12 cellular contexts compared by ENCODE assay signal in genomic region chr1:181318022-181318857, GRCh38.
DNase-seq lines count a peak whose midpoint lies in the region; ATAC-seq and TF ChIP-seq lines count a peak whose summit lies in the region.
"Had no signal": no experiment of that assay in that cellular context is flagged by ENCODE, and none has a peak within 500 bp of the region (broad histone marks: within the 10 kb centered on the region; RNA-seq: fewer than 3 reads in every experiment).

No MANE protein-coding gene starts in this region.

- no peaks in the 10 kb centered on the region for H3K9me3 Mint-ChIP-seq in activated CD8-positive, alpha-beta T cell treated with anti-CD3 and anti-CD28 coated beads, Interleukin-2, amount 10 ng/mL, durations not matched to agents 7 days and 5 days (ENCODE audit: insufficient read depth)
- H3K9me3 Mint-ChIP-seq: activated T-helper 2 cell treated with anti-CD3 and anti-CD28 coated beads, Interferon-gamma antibody, Interleukin-2, Interleukin-4, amounts not matched to agents 10 μg/mL and 5 μg/mL and 100 μg/mL, durations not matched to agents 14 hours and 24 hours and 36 hours had no signal

- peak; percentile 50 for ATAC-seq in activated CD8-positive, alpha-beta T cell treated with anti-CD3 and anti-CD28 coated beads, Interleukin-2, amount 10 ng/mL, durations not matched to agents 7 days and 5 days
- peak; percentile 26 for ATAC-seq in foreskin keratinocyte
- no peak for ATAC-seq in GM18861 (IDR thresholded peaks at IDR 0.05; ENCODE audit: unreplicated experiment)

- H3K4me1 Mint-ChIP-seq in activated CD8-positive, alpha-beta T cell treated with anti-CD3 and anti-CD28 coated beads, Interleukin-2, amount 10 ng/mL, durations not matched to agents 7 days and 5 days (ENCODE audit: low read depth) = peaks cover 30% of the 10 kb centered on the region

- no peak overlapping the region for H3K27ac ChIP-seq in foreskin keratinocyte
- H3K27ac ChIP-seq: BLaER1 treated with 17β-estradiol and CSF1 and Interleukin-3, amounts not matched to agents 10 nM and 100 nM had no signal

- CTCF ChIA-PET in activated CD8-positive, alpha-beta T cell treated with anti-CD3 and anti-CD28 coated beads, Interleukin-2, amount 10 ng/mL, durations not matched to agents 7 days and 5 days (lab: Charles Lee) = interaction anchor here (1.9 kb wide), 1 partner anchor 107 kb away, joined by 5 read pairs; no protein-coding TSS in a partner anchor

- H3K27ac Mint-ChIP-seq in activated CD8-positive, alpha-beta T cell treated with anti-CD3 and anti-CD28 coated beads, Interleukin-2, amount 10 ng/mL, durations not matched to agents 7 days and 5 days = no peak overlapping the region
- H3K27ac Mint-ChIP-seq: activated T-helper 2 cell treated with anti-CD3 and anti-CD28 coated beads, Interferon-gamma antibody, Interleukin-2, Interleukin-4, amounts not matched to agents 10 μg/mL and 5 μg/mL and 100 μg/mL, durations not matched to agents 14 hours and 24 hours and 36 hours had no signal

- H3K27me3 Mint-ChIP-seq in activated CD8-positive, alpha-beta T cell treated with anti-CD3 and anti-CD28 coated beads, Interleukin-2, amount 10 ng/mL, durations not matched to agents 7 days and 5 days (ENCODE audit: low read depth) = peaks cover 71% of the 10 kb centered on the region

- no peak for TF ChIP-seq CTCF in foreskin keratinocyte (conservative IDR thresholded peaks at IDR 0.05)

- DNase-seq in activated CD8-positive, alpha-beta memory T cell treated with anti-CD3 and anti-CD28 coated beads for 24 hours = peak; percentile 69
- no peak for DNase-seq in activated CD8-positive, alpha-beta memory T cell treated with anti-CD3 and anti-CD28 coated beads, Interleukin-2, amount 50 U/mL, for 48 hours
- peak; percentile 20 for DNase-seq in activated CD8-positive, alpha-beta T cell treated with anti-CD3 and anti-CD28 coated beads, Interleukin-2, amount 10 ng/mL, durations not matched to agents 7 days and 5 days
- DNase-seq in foreskin keratinocyte (peak in 1 of 2 donors; percentile 6), skeletal muscle cell (ENCODE audit: low read depth) (no peak), HuH-7 (ENCODE audit: low spot score) (no peak), SIG-M5 (lab: John Stamatoyannopoulos, UW) (no peak)
- DNase-seq: HCEC 1CT, NCI-H2081 had no signal

- H3K4me3 ChIP-seq in skeletal muscle cell (ENCODE audit: low read depth, low read length) = peak overlapping the region; percentile 15
- H3K4me3 ChIP-seq: BLaER1 treated with 17β-estradiol and CSF1 and Interleukin-3, amounts not matched to agents 10 nM and 100 nM had no signal

- no peaks in the 10 kb centered on the region for H3K4me1 ChIP-seq in foreskin keratinocyte

- peak overlapping the region; percentile 52 for H3K4me3 Mint-ChIP-seq in activated CD8-positive, alpha-beta T cell treated with anti-CD3 and anti-CD28 coated beads, Interleukin-2, amount 10 ng/mL, durations not matched to agents 7 days and 5 days

- POLR2A ChIA-PET in activated CD8-positive, alpha-beta T cell treated with anti-CD3 and anti-CD28 coated beads, Interleukin-2, amount 10 ng/mL, durations not matched to agents 7 days and 5 days (lab: Charles Lee) = no interaction called here

- H3K36me3 Mint-ChIP-seq in activated CD8-positive, alpha-beta T cell treated with anti-CD3 and anti-CD28 coated beads, Interleukin-2, amount 10 ng/mL, durations not matched to agents 7 days and 5 days (ENCODE audit: low read depth) = no peaks in the 10 kb centered on the region

- peaks cover 80% of the 10 kb centered on the region for H3K27me3 ChIP-seq in foreskin keratinocyte

Comparison
In these comparisons a context has a peak if more than half of its experiments do, and no peak if none do; other contexts are left out.
1. DNase-seq: peak in activated CD8-positive, alpha-beta memory T cell treated with anti-CD3 and anti-CD28 coated beads for 24 hours (single experiment) and activated CD8-positive, alpha-beta T cell treated with anti-CD3 and anti-CD28 coated beads, Interleukin-2, amount 10 ng/mL, durations not matched to agents 7 days and 5 days (single experiment); none in activated CD8-positive, alpha-beta memory T cell treated with anti-CD3 and anti-CD28 coated beads, Interleukin-2, amount 50 U/mL, for 48 hours (single experiment), skeletal muscle cell (single experiment), HuH-7 (single experiment) and SIG-M5 (single experiment).